Comparison of ENCODE assay signal across 10 cellular contexts in genomic region chrX:130097507-130098201, GRCh38. TPM values are rescaled to one million over a fixed set of nuclear protein-coding genes. Genes with fewer than 3 reads are reported as not detected.
DNase-seq lines count a peak whose midpoint lies in the region; ATAC-seq and TF ChIP-seq lines count a peak whose summit lies in the region.
"Had no signal": no experiment of that assay in that cellular context is flagged by ENCODE, and none has a peak within 500 bp of the region (broad histone marks: within the 10 kb centered on the region; RNA-seq: fewer than 3 reads in every experiment).

No MANE protein-coding gene starts in this region.

- intact Hi-C loops in Panc1 (cut with micrococcal nuclease; ENCODE audit: unreplicated experiment) (no loop called here), sciatic nerve (cut with DNase I) (no loop called here)

- DNase-seq in H7: peak; percentile 77
- no peak for DNase-seq in Panc1 (ENCODE audit: low read depth, low spot score)
- DNase-seq in dermis blood vessel endothelial cell: peak; percentile 82
- DNase-seq in sciatic nerve (ENCODE audit: low spot score): no peak
- DNase-seq in HPDE6-E6E7 (ENCODE audit: extremely low spot score): no peak
- DNase-seq: H9, MV-4-11 had no signal

- no TSS peak for BruUV-seq in Panc1 (replicated peaks; lab: Mats Ljungman, UMichigan)

- H3K27me3 ChIP-seq in H7 (ENCODE audit: control insufficient read depth, insufficient read depth, low read length) (no peaks in the 10 kb centered on the region), Panc1 (ENCODE audit: control insufficient read depth, insufficient read depth, low read length) (no peaks in the 10 kb centered on the region), neutrophil (no peaks in the 10 kb centered on the region)

- in situ Hi-C loops in Panc1 (cut with HindIII; ENCODE audit: low pct_unique_long_range_greater_than_20kb, low sequenced_read_pairs): no loop called here

- H3K27ac ChIP-seq in Panc1 (ENCODE audit: low read length): no peak overlapping the region
- peak overlapping the region; percentile 71 for H3K27ac ChIP-seq in neutrophil

- H3K4me1 ChIP-seq in Panc1 (ENCODE audit: control insufficient read depth, insufficient read depth, low read length) (peaks cover 8% of the 10 kb centered on the region), neutrophil (ENCODE audit: control insufficient read depth in 1 of 2, insufficient read depth in 1 of 2, low read depth in 1 of 2, low read length in 1 of 2) (peaks cover 57 to 62% of the 10 kb centered on the region in 2 experiments)

- H3K9me3 ChIP-seq in Panc1 (ENCODE audit: control insufficient read depth, insufficient read depth, low read depth, low read length): no peaks in the 10 kb centered on the region
- H3K9me3 ChIP-seq in neutrophil: no peaks in the 10 kb centered on the region

- TF ChIP-seq CTCF in Panc1 (IDR thresholded peaks at IDR 0.05): no peak
- no peak for TF ChIP-seq CTCF in neutrophil (IDR thresholded peaks at IDR 0.05)

- H3K4me3 ChIP-seq in H7 (ENCODE audit: insufficient read depth, low read depth, low read length) (no peak overlapping the region), Panc1 (ENCODE audit: low read depth in 2 of 2, low read length in 2 of 2) (no peak overlapping the region), neutrophil (ENCODE audit: low read depth in 1 of 2, low read length in 1 of 2) (peak overlapping the region in 1 of 2 experiments; percentile 8)

- ATAC-seq in Panc1 (peak; percentile 61), HG02798 (IDR thresholded peaks at IDR 0.05; ENCODE audit: poor library complexity, unreplicated experiment) (no peak), HG02763 (IDR thresholded peaks at IDR 0.05; ENCODE audit: unreplicated experiment) (no peak), sciatic nerve (no peak)

- no peaks in the 10 kb centered on the region for H3K36me3 ChIP-seq in H7 (replicated peaks; ENCODE audit: control insufficient read depth, insufficient read depth, low read length)
- H3K36me3 ChIP-seq in Panc1 (ENCODE audit: control insufficient read depth, insufficient read depth, low read length): no peaks in the 10 kb centered on the region
- H3K36me3 ChIP-seq in neutrophil: no peaks in the 10 kb centered on the region

- CTCF ChIA-PET in Panc1 (lab: Charles Lee): interaction anchor here (0.7 kb wide), 1 partner anchor 22 kb away, joined by 3 read pairs; no protein-coding TSS in a partner anchor

- POLR2A ChIA-PET in Panc1 (lab: Charles Lee): interaction anchor here (0.7 kb wide), 1 partner anchor 8 kb away, joined by 4 read pairs; no protein-coding TSS in a partner anchor

RNA-seq across cellular contexts. Expression of gene ELF4, which starts 12.6 kb away (rescaled TPM):
- 3.7 and 4.3 TPM in 2 replicates for total RNA-seq in H7 (2014; rRNA removed; shearing (Covaris generic))
- 48.0 TPM for total RNA-seq in Panc1 (2021; ENCODE audit: unreplicated experiment)
- 28.7 TPM for polyA plus RNA-seq in Panc1 (2012; ENCODE audit: insufficient read length)
- total RNA-seq in dermis blood vessel endothelial cell: 16.2 and 29.2 TPM in 2 replicates
- 15.3 TPM for total RNA-seq in sciatic nerve

Comparison
In these comparisons a context has a peak if more than half of its experiments do, and no peak if none do; other contexts are left out.
1. DNase-seq: peak in H7 (single experiment) and dermis blood vessel endothelial cell (single experiment); none in Panc1 (single experiment), sciatic nerve (single experiment) and HPDE6-E6E7 (single experiment).